In genomic region chr11:131677832-131678470, GRCh38 we compare ENCODE assay signal across 2 cellular contexts.
TF ChIP-seq lines count a peak whose summit lies in the region.

No MANE protein-coding gene starts in this region.

TF ChIP-seq in IMR-90, 13 proteins besides CTCF, POLR2A, EP300 and RAD21:
- no peak for TF ChIP-seq MAFK (IDR thresholded peaks at IDR 0.05; ENCODE audit: low read depth, low read length)
- no peak for TF ChIP-seq RCOR1 (IDR thresholded peaks at IDR 0.05; ENCODE audit: insufficient replicate concordance, low read length)
- TF ChIP-seq ELK1 (IDR thresholded peaks at IDR 0.05; ENCODE audit: borderline replicate concordance, low read depth, low read length) = no peak
- no peak for TF ChIP-seq RFX5 (IDR thresholded peaks at IDR 0.05; ENCODE audit: low read depth, low read length)
- no peak for TF ChIP-seq SMC3 (IDR thresholded peaks at IDR 0.05; ENCODE audit: low read depth, low read length)
- no peak for TF ChIP-seq CHD1 (IDR thresholded peaks at IDR 0.05; ENCODE audit: low read depth, low read length)
- TF ChIP-seq MAZ (IDR thresholded peaks at IDR 0.05; ENCODE audit: borderline replicate concordance, low read depth, low read length) = no peak
- TF ChIP-seq MXI1 (IDR thresholded peaks at IDR 0.05; ENCODE audit: borderline replicate concordance, low read depth, low read length) = no peak
- TF ChIP-seq FOS (IDR thresholded peaks at IDR 0.05; ENCODE audit: low read depth, low read length) = no peak
- no peak for TF ChIP-seq NFE2L2 (IDR thresholded peaks at IDR 0.05; ENCODE audit: low read depth, low read length)
- no peak for TF ChIP-seq BHLHE40 (IDR thresholded peaks at IDR 0.05; ENCODE audit: low read depth, low read length)

TF ChIP-seq in H1, 55 proteins besides CTCF, POLR2A, EP300 and RAD21:
- TF ChIP-seq BRCA1 (IDR thresholded peaks at IDR 0.05; ENCODE audit: low read depth, low read length) (no peak), TEAD4 (IDR thresholded peaks at IDR 0.05; ENCODE audit: low read depth, low read length) (no peak)
